ENCODE assay signal across 20 cellular contexts in the genomic region with DNA sequence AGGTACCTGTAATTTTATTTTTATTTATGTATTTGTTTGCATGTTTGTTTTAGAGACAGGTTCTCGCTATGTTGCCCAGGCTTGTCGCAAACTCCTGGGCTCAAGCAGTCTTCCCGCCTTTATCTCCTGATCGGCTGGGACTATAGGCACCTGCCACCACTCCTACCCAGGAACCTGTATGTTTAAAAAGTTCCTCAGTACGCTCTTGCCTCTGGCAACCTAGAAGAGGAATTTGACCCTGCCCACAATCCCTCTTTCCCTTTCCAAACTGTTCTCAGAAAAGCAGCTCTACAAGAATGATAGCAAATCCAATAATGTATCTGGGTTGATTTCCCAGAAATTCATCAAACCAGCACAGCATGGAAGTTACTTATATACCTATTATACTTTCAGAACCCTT. TPM values are rescaled to one million over a fixed set of nuclear protein-coding genes. Genes with fewer than 3 reads are reported as not detected.
A peak's percentile ranks its signal among the peaks of the same experiment; 100 is the strongest.
DNase-seq lines count a peak whose midpoint lies in the region; ATAC-seq, FAIRE-seq and TF ChIP-seq lines count a peak whose summit lies in the region.
"Had no signal": no experiment of that assay in that cellular context is flagged by ENCODE, and none has a peak within 500 bp of the region (broad histone marks: within the 10 kb centered on the region; RNA-seq: fewer than 3 reads in every experiment).

No MANE protein-coding gene starts in this region.

- no peak overlapping the region for H3K4me2 ChIP-seq in A549
- H3K4me2 ChIP-seq: BLaER1 had no signal

- CTCF ChIA-PET in A549 (lab: Yijun Ruan, JAX) (no interaction called here), Caco-2 (lab: Charles Lee) (no interaction called here), WTC11 (lab: Charles Lee) (no interaction called here)

- H3K4me1 ChIP-seq in A549 (peaks cover 9% of the 10 kb centered on the region; the same call in 1 of the 3 replicates), Caco-2 (peaks cover 6% of the 10 kb centered on the region; the same call in 1 of the 2 replicates), foreskin keratinocyte (no peaks in the 10 kb centered on the region)
- H3K4me1 ChIP-seq: BLaER1, HAP-1 had no signal

- WGBS in A549 (ENCODE audit: missing lambda C conversion rate) = 91% methylated on average over 5 of the region's 5 CpGs

- peak; percentile 65 for FAIRE-seq in A549 (lab: Jason Lieb, UNC)
- FAIRE-seq: D721Med, G401.6, GM12892, H54 had no signal

- ATAC-seq in A549 (no peak), WTC11 (peak; percentile 50; the same call in 1 of the 2 replicates), HG03565 (IDR thresholded peaks at IDR 0.05; ENCODE audit: unreplicated experiment) (no peak), foreskin keratinocyte (no peak), HG03039 (IDR thresholded peaks at IDR 0.05; ENCODE audit: unreplicated experiment) (no peak)
- ATAC-seq: CD8-positive, alpha-beta T cell had no signal

- POLR2A ChIA-PET in A549 (lab: Yijun Ruan, JAX) = no interaction called here
- POLR2A ChIA-PET in Caco-2 (lab: Charles Lee) = no interaction called here
- POLR2A ChIA-PET in WTC11 (lab: Charles Lee) = no interaction called here

- no peak for TF ChIP-seq RAD21 in A549 (conservative IDR thresholded peaks at IDR 0.05 in 1 of 2, IDR thresholded peaks at IDR 0.05 in 1 of 2)

- peak overlapping the region; percentile 59 for H3K27ac Mint-ChIP-seq in Caco-2 (ENCODE audit: unreplicated experiment)
- no peak overlapping the region for H3K27ac Mint-ChIP-seq in WTC11
- H3K27ac Mint-ChIP-seq in mesothelial cell of epicardium = peak overlapping the region; percentile 5
- H3K27ac Mint-ChIP-seq: B cell; CD4-positive, CD25-positive, alpha-beta regulatory T cell; CD8-positive, alpha-beta T cell had no signal

- H3K27me3 ChIP-seq in Caco-2 (replicated peaks; ENCODE audit: control insufficient read depth, insufficient read depth, low read length) (no peaks in the 10 kb centered on the region), foreskin keratinocyte (no peaks in the 10 kb centered on the region)
- H3K27me3 ChIP-seq: BLaER1 had no signal

- H3K9me3 ChIP-seq in A549 (no peaks in the 10 kb centered on the region), Caco-2 (no peaks in the 10 kb centered on the region)
- H3K9me3 ChIP-seq: BLaER1, HAP-1 had no signal

- H3K27me3 Mint-ChIP-seq in Caco-2 (ENCODE audit: insufficient read depth, unreplicated experiment) = no peaks in the 10 kb centered on the region
- H3K27me3 Mint-ChIP-seq in WTC11 (ENCODE audit: low read depth) = peaks cover 43% of the 10 kb centered on the region
- H3K27me3 Mint-ChIP-seq in mesothelial cell of epicardium (ENCODE audit: low read depth) = no peaks in the 10 kb centered on the region

- TF ChIP-seq EP300 in A549 (IDR thresholded peaks at IDR 0.05) = no peak

- H3K36me3 ChIP-seq in Caco-2 (ENCODE audit: control insufficient read depth, insufficient read depth, low read length) = no peaks in the 10 kb centered on the region
- H3K36me3 ChIP-seq: BLaER1, HAP-1 had no signal

- intact Hi-C loops in Caco-2 (cut with micrococcal nuclease; ENCODE audit: unreplicated experiment) = no loop called here

- H3K27ac ChIP-seq in A549 (no peak overlapping the region), foreskin keratinocyte (no peak overlapping the region)
- H3K27ac ChIP-seq: BLaER1, C4-2B had no signal

- TF ChIP-seq CTCF in A549 (IDR thresholded peaks at IDR 0.05) (no peak), Caco-2 (IDR thresholded peaks at IDR 0.05; ENCODE audit: insufficient read depth in 1 of 2, low read depth in 1 of 2, low read length in 1 of 2, severe bottlenecking in 1 of 2, unreplicated experiment in 1 of 2) (no peak), WTC11 (IDR thresholded peaks at IDR 0.05) (no peak), mesothelial cell of epicardium (IDR thresholded peaks at IDR 0.05; ENCODE audit: unreplicated experiment) (no peak), foreskin keratinocyte (conservative IDR thresholded peaks at IDR 0.05) (no peak)

- BruUV-seq in Caco-2 (replicated peaks; lab: Mats Ljungman, UMichigan) = no TSS peak

- H3K9me3 Mint-ChIP-seq in Caco-2 (ENCODE audit: unreplicated experiment) (no peaks in the 10 kb centered on the region), WTC11 (no peaks in the 10 kb centered on the region), mesothelial cell of epicardium (peaks cover 4% of the 10 kb centered on the region)
- H3K9me3 Mint-ChIP-seq: CD4-positive, CD25-positive, alpha-beta regulatory T cell; CD8-positive, alpha-beta T cell had no signal

- DNase-seq in A549 (ENCODE audit: low read depth in 1 of 2, low spot score in 1 of 2) (no peak), Caco-2 (no peak), WTC11 (ENCODE audit: low spot score) (no peak), mesothelial cell of epicardium (ENCODE audit: low spot score in 2 of 2, unreplicated experiment in 2 of 2) (no peak), foreskin keratinocyte (no peak)
- DNase-seq: CD4-positive, CD25-positive, alpha-beta regulatory T cell; CD8-positive, alpha-beta T cell; DMS 273 treated with DMSO at 0.1 percent for 48 hours; DMS79 treated with DMSO at 0.1 percent for 48 hours; GOT3 had no signal

- H3K4me3 Mint-ChIP-seq in Caco-2 (ENCODE audit: unreplicated experiment) (no peak overlapping the region), WTC11 (no peak overlapping the region), mesothelial cell of epicardium (no peak overlapping the region)
- H3K4me3 Mint-ChIP-seq: B cell; CD4-positive, CD25-positive, alpha-beta regulatory T cell; CD8-positive, alpha-beta T cell had no signal

- H3K4me3 ChIP-seq in A549 (no peak overlapping the region), Caco-2 (ENCODE audit: low read depth, low read length) (no peak overlapping the region)
- H3K4me3 ChIP-seq: BLaER1, HAP-1 had no signal

- TF ChIP-seq POLR2A in A549 (IDR thresholded peaks at IDR 0.05; ENCODE audit: low read length) = no peak

- H3K4me1 Mint-ChIP-seq in Caco-2 (ENCODE audit: low read depth, unreplicated experiment) (peaks cover 14% of the 10 kb centered on the region), WTC11 (no peaks in the 10 kb centered on the region), mesothelial cell of epicardium (peaks cover 6% of the 10 kb centered on the region)
- H3K4me1 Mint-ChIP-seq: B cell; CD4-positive, CD25-positive, alpha-beta regulatory T cell had no signal

- peaks cover 6% of the 10 kb centered on the region for H3K36me3 Mint-ChIP-seq in Caco-2 (ENCODE audit: insufficient read depth, unreplicated experiment)
- H3K36me3 Mint-ChIP-seq in WTC11 = no peaks in the 10 kb centered on the region
- H3K36me3 Mint-ChIP-seq in mesothelial cell of epicardium = no peaks in the 10 kb centered on the region
- H3K36me3 Mint-ChIP-seq: CD4-positive, CD25-positive, alpha-beta regulatory T cell; CD8-positive, alpha-beta T cell had no signal

TF ChIP-seq in A549, 52 proteins besides CTCF, POLR2A, EP300 and RAD21 (continues in another document):
- TF ChIP-seq JUN (IDR thresholded peaks at IDR 0.05) = no peak
- TF ChIP-seq, protein P1, sequence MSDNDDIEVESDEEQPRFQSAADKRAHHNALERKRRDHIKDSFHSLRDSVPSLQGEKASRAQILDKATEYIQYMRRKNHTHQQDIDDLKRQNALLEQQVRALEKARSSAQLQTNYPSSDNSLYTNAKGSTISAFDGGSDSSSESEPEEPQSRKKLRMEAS (IDR thresholded peaks at IDR 0.05) = no peak
- no peak for TF ChIP-seq TFCP2L1 (CRISPR knock-in tag; IDR thresholded peaks at IDR 0.05)
- TF ChIP-seq, protein P2, sequence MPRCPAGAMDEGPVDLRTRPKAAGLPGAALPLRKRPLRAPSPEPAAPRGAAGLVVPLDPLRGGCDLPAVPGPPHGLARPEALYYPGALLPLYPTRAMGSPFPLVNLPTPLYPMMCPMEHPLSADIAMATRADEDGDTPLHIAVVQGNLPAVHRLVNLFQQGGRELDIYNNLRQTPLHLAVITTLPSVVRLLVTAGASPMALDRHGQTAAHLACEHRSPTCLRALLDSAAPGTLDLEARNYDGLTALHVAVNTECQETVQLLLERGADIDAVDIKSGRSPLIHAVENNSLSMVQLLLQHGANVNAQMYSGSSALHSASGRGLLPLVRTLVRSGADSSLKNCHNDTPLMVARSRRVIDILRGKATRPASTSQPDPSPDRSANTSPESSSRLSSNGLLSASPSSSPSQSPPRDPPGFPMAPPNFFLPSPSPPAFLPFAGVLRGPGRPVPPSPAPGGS (IDR thresholded peaks at IDR 0.05) = no peak

TF ChIP-seq in WTC11, 78 proteins besides CTCF, POLR2A, EP300 and RAD21:
- no peak for TF ChIP-seq CREB1 (CRISPR knock-in tag; IDR thresholded peaks at IDR 0.05)

RNA-seq across cellular contexts. Expression of a gene that starts 20.9 kb away (rescaled TPM):
- polyA plus RNA-seq in A549 (2011; rRNA removed) (39.5 and 49.4 TPM in 2 replicates), A549 (2017; fragmentation: RNase III; extraction: RNeasy Plus Mini Kit Qiagen cat#74134 plus additional on column Dnase treatment) (50.6 to 59.7 TPM (median 56.5 TPM) in 3 replicates), foreskin keratinocyte (28.0 and 35.5 TPM in 2 replicates)
- polyA plus RNA-seq in A549 (2012; cell fraction: cytosol; rRNA removed) = 6.7 and 8.0 TPM in 2 replicates
- polyA plus RNA-seq in A549 (2012; cell fraction: nucleus; rRNA removed) = 18.3 and 28.7 TPM in 2 replicates
- 71.1 and 91.9 TPM in 2 replicates for polyA minus RNA-seq in A549 (2011; rRNA and poly(A)+ RNA removed)
- total RNA-seq in Caco-2 (2022) (59.9 and 60.5 TPM in 2 replicates), WTC11 (2021) (23.5 to 40.3 TPM (median 24.9 TPM) in 3 replicates), mesothelial cell of epicardium (32.4 to 37.2 TPM (median 36.0 TPM) in 3 replicates), foreskin keratinocyte (93.8 and 110 TPM in 2 replicates)
